Comparison of ENCODE assay signal across 4 cellular contexts in genomic region chrX:120101057-120101456, GRCh38. TPM values are rescaled to one million over a fixed set of nuclear protein-coding genes. Genes with fewer than 3 reads are reported as not detected.
"Had no signal": no experiment of that assay in that cellular context is flagged by ENCODE, and none has a peak within 500 bp of the region (broad histone marks: within the 10 kb centered on the region; RNA-seq: fewer than 3 reads in every experiment).

No MANE protein-coding gene starts in this region.

RNA-seq across cellular contexts. Expression of gene RHOXF1, which starts 14.7 kb away (rescaled TPM):
- total RNA-seq: LHCN-M2, M059J, MCF 10A, NCI-H460 had no signal

RNA-seq across cellular contexts. Expression of gene RHOXF2B, which starts 23.6 kb away (rescaled TPM):
- total RNA-seq: LHCN-M2, M059J, MCF 10A, NCI-H460 had no signal

RNA-seq across cellular contexts. Expression of gene RHOXF2, which starts 57.4 kb away (rescaled TPM):
- total RNA-seq: LHCN-M2, M059J, MCF 10A, NCI-H460 had no signal
